1 cellular context compared by ENCODE assay signal in the genomic region with DNA sequence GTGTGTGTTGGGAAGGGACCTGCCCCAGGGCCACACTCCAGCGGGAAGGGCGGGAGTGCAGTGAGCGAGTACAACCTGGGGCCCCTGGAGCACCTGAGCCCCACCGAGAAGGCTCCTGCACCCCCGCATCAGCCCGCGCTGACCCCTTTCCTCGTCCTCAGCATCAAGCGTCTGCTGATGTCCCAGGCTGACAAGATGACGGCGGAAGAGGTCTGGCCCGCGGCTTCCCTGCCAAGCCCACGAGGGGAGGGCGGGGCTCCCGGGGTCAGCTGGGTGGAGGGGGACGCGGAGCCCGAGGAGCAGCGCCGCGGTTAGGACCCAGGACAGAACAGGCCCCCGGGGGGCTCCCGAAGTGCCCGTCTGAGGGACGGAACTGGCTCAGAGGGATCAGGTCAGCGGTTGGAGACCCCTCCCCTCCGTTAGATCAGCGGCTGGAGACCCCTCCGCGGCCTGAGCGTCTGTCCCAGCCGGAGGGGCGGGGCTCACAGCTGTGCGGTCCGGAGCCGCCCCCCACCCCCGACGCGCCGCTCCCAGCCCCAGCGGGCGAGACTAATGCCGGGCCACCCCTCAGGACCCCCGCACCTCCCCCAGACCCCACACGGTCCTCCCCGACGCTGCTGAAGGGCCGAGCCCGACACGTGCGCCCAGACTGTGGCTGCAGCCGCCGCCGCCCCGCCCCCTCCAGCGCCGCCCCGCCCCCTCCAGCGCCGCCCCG.
TF ChIP-seq lines count a peak whose summit lies in the region.

No MANE protein-coding gene starts in this region.

TF ChIP-seq in K562, 482 proteins besides CTCF, POLR2A, EP300 and RAD21 (continued from another document and continues in another):
- TF ChIP-seq FOXM1 (IDR thresholded peaks at IDR 0.05; ENCODE audit: low read depth) (no peak), FOXM1 (CRISPR knock-in tag; IDR thresholded peaks at IDR 0.05; ENCODE audit: low read depth) (peak; percentile 42; the same call in 1 of the 2 replicates), NBN (IDR thresholded peaks at IDR 0.05; ENCODE audit: low read depth) (no peak), MBD2 (IDR thresholded peaks at IDR 0.05; ENCODE audit: borderline replicate concordance, low read depth) (no peak), PYGO2 (tag; IDR thresholded peaks at IDR 0.05) (no peak), POU5F1 (IDR thresholded peaks at IDR 0.05; ENCODE audit: borderline replicate concordance, low read depth, low read length, partially characterized antibody) (no peak), BCOR (IDR thresholded peaks at IDR 0.05) (no peak), EP400 (IDR thresholded peaks at IDR 0.05) (peak; percentile 63; the same call in 1 of the 2 replicates), DACH1 (IDR thresholded peaks at IDR 0.05; ENCODE audit: partially characterized antibody) (peak; percentile 67), BMI1 (IDR thresholded peaks at IDR 0.05; ENCODE audit: low read length) (no peak), HSF4 (CRISPR knock-in tag; IDR thresholded peaks at IDR 0.05; ENCODE audit: borderline replicate concordance) (no peak), MYC (IDR thresholded peaks at IDR 0.05; ENCODE audit: low read depth, low read length) (peak; percentile 58; the same call in 1 of the 2 replicates), MYC (CRISPR knock-in tag; IDR thresholded peaks at IDR 0.05; ENCODE audit: borderline replicate concordance, low read depth) (no peak), TAF7 (tag; IDR thresholded peaks at IDR 0.05) (no peak), RBFOX2 (IDR thresholded peaks at IDR 0.05; ENCODE audit: low read depth, low read length) (peak; percentile 65), ZNF431 (CRISPR knock-in tag; IDR thresholded peaks at IDR 0.05) (no peak), ZNF77 (CRISPR knock-in tag; IDR thresholded peaks at IDR 0.05) (no peak), HDAC3 (IDR thresholded peaks at IDR 0.05; ENCODE audit: borderline replicate concordance, partially characterized antibody) (no peak), TAF1 (IDR thresholded peaks at IDR 0.05; ENCODE audit: control insufficient read depth, extremely low read depth, insufficient read depth, low read length, severe bottlenecking) (no peak), ZNF695 (CRISPR knock-in tag; IDR thresholded peaks at IDR 0.05) (no peak), NR2F6 (CRISPR knock-in tag; IDR thresholded peaks at IDR 0.05) (no peak), TGIF2 (CRISPR knock-in tag; IDR thresholded peaks at IDR 0.05) (0 out of 2 replicates have a peak, but pooled peaks have one; percentile 11), FOXA1 (IDR thresholded peaks at IDR 0.05; ENCODE audit: borderline replicate concordance) (no peak), ZNF644 (tag; IDR thresholded peaks at IDR 0.05; ENCODE audit: low read depth) (no peak), PML (IDR thresholded peaks at IDR 0.05; ENCODE audit: low read length) (no peak), SMARCA4 (IDR thresholded peaks at IDR 0.05) (no peak), SAP30 (IDR thresholded peaks at IDR 0.05; ENCODE audit: borderline replicate concordance, insufficient read depth, low read depth, low read length, poor library complexity, severe bottlenecking) (peak; percentile 74), MXI1 (IDR thresholded peaks at IDR 0.05; ENCODE audit: low read depth, low read length) (peak; percentile 67; the same call in 1 of the 2 replicates), KHSRP (IDR thresholded peaks at IDR 0.05) (no peak), ZNF444 (CRISPR knock-in tag; IDR thresholded peaks at IDR 0.05) (no peak), RUNX1 (IDR thresholded peaks at IDR 0.05; ENCODE audit: low read depth) (no peak), L3MBTL2 (IDR thresholded peaks at IDR 0.05) (peak; percentile 64), ARHGAP35 (IDR thresholded peaks at IDR 0.05; ENCODE audit: partially characterized antibody) (no peak), ZKSCAN1 (IDR thresholded peaks at IDR 0.05; ENCODE audit: low read depth, low read length) (no peak), TSC22D4 (tag; IDR thresholded peaks at IDR 0.05) (no peak), NR2C1 (IDR thresholded peaks at IDR 0.05) (peak; percentile 40; the same call in 1 of the 2 replicates), NR2C1 (tag; IDR thresholded peaks at IDR 0.05) (peak; percentile 34; the same call in 1 of the 2 replicates), YY1 (IDR thresholded peaks at IDR 0.05; ENCODE audit: borderline replicate concordance in 1 of 3, control insufficient read depth in 1 of 3, extremely low read depth in 1 of 3, insufficient read depth in 3 of 3, insufficient read length in 1 of 3, insufficient replicate concordance in 2 of 3, low read depth in 1 of 3, low read length in 2 of 3) (peak in 1 of 3 experiments; percentile 69)
- TF ChIP-seq, protein P1, sequence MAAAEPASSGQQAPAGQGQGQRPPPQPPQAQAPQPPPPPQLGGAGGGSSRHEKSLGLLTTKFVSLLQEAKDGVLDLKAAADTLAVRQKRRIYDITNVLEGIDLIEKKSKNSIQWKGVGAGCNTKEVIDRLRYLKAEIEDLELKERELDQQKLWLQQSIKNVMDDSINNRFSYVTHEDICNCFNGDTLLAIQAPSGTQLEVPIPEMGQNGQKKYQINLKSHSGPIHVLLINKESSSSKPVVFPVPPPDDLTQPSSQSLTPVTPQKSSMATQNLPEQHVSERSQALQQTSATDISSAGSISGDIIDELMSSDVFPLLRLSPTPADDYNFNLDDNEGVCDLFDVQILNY (CRISPR knock-in tag; IDR thresholded peaks at IDR 0.05) = no peak
- TF ChIP-seq, protein P2, sequence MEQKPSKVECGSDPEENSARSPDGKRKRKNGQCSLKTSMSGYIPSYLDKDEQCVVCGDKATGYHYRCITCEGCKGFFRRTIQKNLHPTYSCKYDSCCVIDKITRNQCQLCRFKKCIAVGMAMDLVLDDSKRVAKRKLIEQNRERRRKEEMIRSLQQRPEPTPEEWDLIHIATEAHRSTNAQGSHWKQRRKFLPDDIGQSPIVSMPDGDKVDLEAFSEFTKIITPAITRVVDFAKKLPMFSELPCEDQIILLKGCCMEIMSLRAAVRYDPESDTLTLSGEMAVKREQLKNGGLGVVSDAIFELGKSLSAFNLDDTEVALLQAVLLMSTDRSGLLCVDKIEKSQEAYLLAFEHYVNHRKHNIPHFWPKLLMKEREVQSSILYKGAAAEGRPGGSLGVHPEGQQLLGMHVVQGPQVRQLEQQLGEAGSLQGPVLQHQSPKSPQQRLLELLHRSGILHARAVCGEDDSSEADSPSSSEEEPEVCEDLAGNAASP (IDR thresholded peaks at IDR 0.05) = no peak
- TF ChIP-seq, protein P3, sequence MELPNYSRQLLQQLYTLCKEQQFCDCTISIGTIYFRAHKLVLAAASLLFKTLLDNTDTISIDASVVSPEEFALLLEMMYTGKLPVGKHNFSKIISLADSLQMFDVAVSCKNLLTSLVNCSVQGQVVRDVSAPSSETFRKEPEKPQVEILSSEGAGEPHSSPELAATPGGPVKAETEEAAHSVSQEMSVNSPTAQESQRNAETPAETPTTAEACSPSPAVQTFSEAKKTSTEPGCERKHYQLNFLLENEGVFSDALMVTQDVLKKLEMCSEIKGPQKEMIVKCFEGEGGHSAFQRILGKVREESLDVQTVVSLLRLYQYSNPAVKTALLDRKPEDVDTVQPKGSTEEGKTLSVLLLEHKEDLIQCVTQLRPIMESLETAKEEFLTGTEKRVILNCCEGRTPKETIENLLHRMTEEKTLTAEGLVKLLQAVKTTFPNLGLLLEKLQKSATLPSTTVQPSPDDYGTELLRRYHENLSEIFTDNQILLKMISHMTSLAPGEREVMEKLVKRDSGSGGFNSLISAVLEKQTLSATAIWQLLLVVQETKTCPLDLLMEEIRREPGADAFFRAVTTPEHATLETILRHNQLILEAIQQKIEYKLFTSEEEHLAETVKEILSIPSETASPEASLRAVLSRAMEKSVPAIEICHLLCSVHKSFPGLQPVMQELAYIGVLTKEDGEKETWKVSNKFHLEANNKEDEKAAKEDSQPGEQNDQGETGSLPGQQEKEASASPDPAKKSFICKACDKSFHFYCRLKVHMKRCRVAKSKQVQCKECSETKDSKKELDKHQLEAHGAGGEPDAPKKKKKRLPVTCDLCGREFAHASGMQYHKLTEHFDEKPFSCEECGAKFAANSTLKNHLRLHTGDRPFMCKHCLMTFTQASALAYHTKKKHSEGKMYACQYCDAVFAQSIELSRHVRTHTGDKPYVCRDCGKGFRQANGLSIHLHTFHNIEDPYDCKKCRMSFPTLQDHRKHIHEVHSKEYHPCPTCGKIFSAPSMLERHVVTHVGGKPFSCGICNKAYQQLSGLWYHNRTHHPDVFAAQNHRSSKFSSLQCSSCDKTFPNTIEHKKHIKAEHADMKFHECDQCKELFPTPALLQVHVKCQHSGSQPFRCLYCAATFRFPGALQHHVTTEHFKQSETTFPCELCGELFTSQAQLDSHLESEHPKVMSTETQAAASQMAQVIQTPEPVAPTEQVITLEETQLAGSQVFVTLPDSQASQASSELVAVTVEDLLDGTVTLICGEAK (IDR thresholded peaks at IDR 0.05) = no peak
- TF ChIP-seq, protein P3 (CRISPR knock-in tag; IDR thresholded peaks at IDR 0.05) = no peak
- TF ChIP-seq, protein P4, sequence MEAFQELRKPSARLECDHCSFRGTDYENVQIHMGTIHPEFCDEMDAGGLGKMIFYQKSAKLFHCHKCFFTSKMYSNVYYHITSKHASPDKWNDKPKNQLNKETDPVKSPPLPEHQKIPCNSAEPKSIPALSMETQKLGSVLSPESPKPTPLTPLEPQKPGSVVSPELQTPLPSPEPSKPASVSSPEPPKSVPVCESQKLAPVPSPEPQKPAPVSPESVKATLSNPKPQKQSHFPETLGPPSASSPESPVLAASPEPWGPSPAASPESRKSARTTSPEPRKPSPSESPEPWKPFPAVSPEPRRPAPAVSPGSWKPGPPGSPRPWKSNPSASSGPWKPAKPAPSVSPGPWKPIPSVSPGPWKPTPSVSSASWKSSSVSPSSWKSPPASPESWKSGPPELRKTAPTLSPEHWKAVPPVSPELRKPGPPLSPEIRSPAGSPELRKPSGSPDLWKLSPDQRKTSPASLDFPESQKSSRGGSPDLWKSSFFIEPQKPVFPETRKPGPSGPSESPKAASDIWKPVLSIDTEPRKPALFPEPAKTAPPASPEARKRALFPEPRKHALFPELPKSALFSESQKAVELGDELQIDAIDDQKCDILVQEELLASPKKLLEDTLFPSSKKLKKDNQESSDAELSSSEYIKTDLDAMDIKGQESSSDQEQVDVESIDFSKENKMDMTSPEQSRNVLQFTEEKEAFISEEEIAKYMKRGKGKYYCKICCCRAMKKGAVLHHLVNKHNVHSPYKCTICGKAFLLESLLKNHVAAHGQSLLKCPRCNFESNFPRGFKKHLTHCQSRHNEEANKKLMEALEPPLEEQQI (IDR thresholded peaks at IDR 0.05) = no peak
- TF ChIP-seq, protein P5, sequence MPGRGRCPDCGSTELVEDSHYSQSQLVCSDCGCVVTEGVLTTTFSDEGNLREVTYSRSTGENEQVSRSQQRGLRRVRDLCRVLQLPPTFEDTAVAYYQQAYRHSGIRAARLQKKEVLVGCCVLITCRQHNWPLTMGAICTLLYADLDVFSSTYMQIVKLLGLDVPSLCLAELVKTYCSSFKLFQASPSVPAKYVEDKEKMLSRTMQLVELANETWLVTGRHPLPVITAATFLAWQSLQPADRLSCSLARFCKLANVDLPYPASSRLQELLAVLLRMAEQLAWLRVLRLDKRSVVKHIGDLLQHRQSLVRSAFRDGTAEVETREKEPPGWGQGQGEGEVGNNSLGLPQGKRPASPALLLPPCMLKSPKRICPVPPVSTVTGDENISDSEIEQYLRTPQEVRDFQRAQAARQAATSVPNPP (IDR thresholded peaks at IDR 0.05; ENCODE audit: borderline replicate concordance, insufficient read depth, insufficient read length) = no peak
- TF ChIP-seq, protein P6, sequence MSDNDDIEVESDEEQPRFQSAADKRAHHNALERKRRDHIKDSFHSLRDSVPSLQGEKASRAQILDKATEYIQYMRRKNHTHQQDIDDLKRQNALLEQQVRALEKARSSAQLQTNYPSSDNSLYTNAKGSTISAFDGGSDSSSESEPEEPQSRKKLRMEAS (CRISPR knock-in tag; IDR thresholded peaks at IDR 0.05) = peak; percentile 61; the same call in 1 of the 2 replicates
- TF ChIP-seq, protein P7, sequence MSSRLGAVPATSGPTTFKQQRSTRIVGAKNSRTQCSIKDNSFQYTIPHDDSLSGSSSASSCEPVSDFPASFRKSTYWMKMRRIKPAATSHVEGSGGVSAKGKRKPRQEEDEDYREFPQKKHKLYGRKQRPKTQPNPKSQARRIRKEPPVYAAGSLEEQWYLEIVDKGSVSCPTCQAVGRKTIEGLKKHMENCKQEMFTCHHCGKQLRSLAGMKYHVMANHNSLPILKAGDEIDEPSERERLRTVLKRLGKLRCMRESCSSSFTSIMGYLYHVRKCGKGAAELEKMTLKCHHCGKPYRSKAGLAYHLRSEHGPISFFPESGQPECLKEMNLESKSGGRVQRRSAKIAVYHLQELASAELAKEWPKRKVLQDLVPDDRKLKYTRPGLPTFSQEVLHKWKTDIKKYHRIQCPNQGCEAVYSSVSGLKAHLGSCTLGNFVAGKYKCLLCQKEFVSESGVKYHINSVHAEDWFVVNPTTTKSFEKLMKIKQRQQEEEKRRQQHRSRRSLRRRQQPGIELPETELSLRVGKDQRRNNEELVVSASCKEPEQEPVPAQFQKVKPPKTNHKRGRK (tag; IDR thresholded peaks at IDR 0.05) = no peak
